ENCODE assay signal across 4 cellular contexts in genomic region chr10:31422634-31423033, GRCh38.
"Had no signal": no experiment of that assay in that cellular context is flagged by ENCODE, and none has a peak within 500 bp of the region (broad histone marks: within the 10 kb centered on the region; RNA-seq: fewer than 3 reads in every experiment).

No MANE protein-coding gene starts in this region.

- DNase-seq: GDM1, GF-D8 had no signal

- H3K4me3 ChIP-seq: GM12878 had no signal

- FAIRE-seq: G401.6, GM12878 had no signal
